ENCODE assay signal across 8 cellular contexts in genomic region chr19:926595-927043, GRCh38. TPM values are rescaled to one million over a fixed set of nuclear protein-coding genes. Genes with fewer than 3 reads are reported as not detected.
DNase-seq lines count a peak whose midpoint lies in the region; ATAC-seq and TF ChIP-seq lines count a peak whose summit lies in the region.

No MANE protein-coding gene starts in this region.

- peak overlapping the region; percentile 94 for H3K4me2 ChIP-seq in SU-DHL-6 (ENCODE audit: low read depth, low read length, poor library complexity, severe bottlenecking)

- H3K27me3 Mint-ChIP-seq in naive B cell = no peaks in the 10 kb centered on the region

- DNase-seq in AG09309 (ENCODE audit: low read depth) (no peak), GM20000 (ENCODE audit: low spot score) (peak; percentile 89), epithelial cell of esophagus (ENCODE audit: low read depth) (peak; percentile 42), naive B cell (peak; percentile 62), DMS114 treated with DMSO at 0.1 percent for 48 hours (lab: John Stamatoyannopoulos, UW; ENCODE audit: unreplicated experiment) (no peak), NCI-H1105 (lab: John Stamatoyannopoulos, UW) (no peak)

- H3F3A ChIP-seq in SU-DHL-6 (ENCODE audit: insufficient read depth) = no peaks in the 10 kb centered on the region

- no peak for TF ChIP-seq CTCF in AG09309 (IDR thresholded peaks at IDR 0.05; ENCODE audit: control insufficient read depth, insufficient read depth, low read depth, low read length, missing control alignments)
- no peak for TF ChIP-seq CTCF in GM20000 (IDR thresholded peaks at IDR 0.05; ENCODE audit: extremely low read depth, missing control alignments)
- no peak for TF ChIP-seq CTCF in SU-DHL-6 (IDR thresholded peaks at IDR 0.05; ENCODE audit: insufficient read depth, low read length, poor library complexity, severe bottlenecking)
- TF ChIP-seq CTCF in epithelial cell of esophagus (IDR thresholded peaks at IDR 0.05; ENCODE audit: insufficient read depth, low read depth, low read length, missing control alignments) = no peak

- H3K27ac ChIP-seq in SU-DHL-6 (ENCODE audit: low read depth, low read length) = no peak overlapping the region

- no peaks in the 10 kb centered on the region for H3K36me3 Mint-ChIP-seq in naive B cell

- no peaks in the 10 kb centered on the region for H4K20me1 ChIP-seq in SU-DHL-6 (ENCODE audit: low read depth, low read length)

- H3K9me3 ChIP-seq in SU-DHL-6 (ENCODE audit: insufficient read depth, low read length) = no peaks in the 10 kb centered on the region

- H3K27me3 ChIP-seq in SU-DHL-6 (ENCODE audit: low read length) = no peaks in the 10 kb centered on the region

- peak; percentile 28 to 29 for ATAC-seq in naive B cell (ENCODE audit: low read depth in 2 of 2)
- ATAC-seq in HG03097 (IDR thresholded peaks at IDR 0.05; ENCODE audit: low FRiP score, unreplicated experiment) = no peak

- peak overlapping the region; percentile 83 to 91 (median 89) for H3K4me3 Mint-ChIP-seq in naive B cell

- peaks cover 4 to 14% (median 11%) of the 10 kb centered on the region in 3 donors for H3K4me1 Mint-ChIP-seq in naive B cell

- no peaks in the 10 kb centered on the region for H3K79me2 ChIP-seq in SU-DHL-6 (ENCODE audit: insufficient read depth, low read length)

- no peak overlapping the region for H2AFZ ChIP-seq in SU-DHL-6 (ENCODE audit: low read depth, low read length, severe bottlenecking)

- peak overlapping the region; percentile 27; the same call in 1 of the 2 replicates for H3K9ac ChIP-seq in SU-DHL-6 (ENCODE audit: low read length)

- H3K36me3 ChIP-seq in SU-DHL-6 (ENCODE audit: low read length) = no peaks in the 10 kb centered on the region

- peak overlapping the region in 5 of 6 donors; percentile 47 to 95 (median 92) for H3K27ac Mint-ChIP-seq in naive B cell

- no peaks in the 10 kb centered on the region for H3K9me2 ChIP-seq in SU-DHL-6 (replicated peaks; ENCODE audit: insufficient read depth, low read length)

- H3K4me3 ChIP-seq in AG09309 (ENCODE audit: control insufficient read depth, low read depth, low read length) = peak overlapping the region; percentile 67
- H3K4me3 ChIP-seq in SU-DHL-6 (ENCODE audit: insufficient read depth, low read length, poor library complexity, severe bottlenecking) = peak overlapping the region; percentile 61
- H3K4me3 ChIP-seq in epithelial cell of esophagus (ENCODE audit: low read length) = peak overlapping the region; percentile 76

- H3K9me3 Mint-ChIP-seq in naive B cell = no peaks in the 10 kb centered on the region

RNA-seq across cellular contexts. Expression of gene ARID3A, which starts 0.8 kb away (rescaled TPM):
- 1 to 10 TPM in 1 of 6 donors, under 1 TPM in 5; 0.13 to 1.1 (median 0.59) TPM for polyA plus RNA-seq in naive B cell (ENCODE audit: low read depth in 6 of 6)

RNA-seq across cellular contexts. Expression of gene KISS1R, which starts 9.5 kb away (rescaled TPM):
- polyA plus RNA-seq in naive B cell (ENCODE audit: low read depth in 6 of 6) = under 1 TPM in 4 of 6 donors, not detected in 2; 0.17 to 0.42 (median 0.33) TPM

RNA-seq across cellular contexts. Expression of gene R3HDM4, which starts 13.6 kb away (rescaled TPM):
- 100 to 1,000 TPM; 162 to 209 (median 175) TPM for polyA plus RNA-seq in naive B cell (ENCODE audit: low read depth in 6 of 6)

RNA-seq across cellular contexts. Expression of gene RNU6-9, which starts 33.3 kb away (rescaled TPM):
- not detected for polyA plus RNA-seq in naive B cell (ENCODE audit: low read depth in 6 of 6)

RNA-seq across cellular contexts. Expression of gene MED16, which starts 33.6 kb away (rescaled TPM):
- polyA plus RNA-seq in naive B cell (ENCODE audit: low read depth in 6 of 6) = 10 to 100 TPM; 34.0 to 89.4 (median 51.1) TPM

Comparison
In these comparisons a context has a peak if more than half of its experiments do, and no peak if none do; other contexts are left out.
1. DNase-seq: peak in GM20000 (single experiment), epithelial cell of esophagus (single experiment) and naive B cell (single experiment); none in AG09309 (single experiment), DMS114 treated with DMSO at 0.1 percent for 48 hours (single experiment) and NCI-H1105 (single experiment).
2. Peak in every context shown above with its lines, with median percentiles within 50 percentile points of each other: H3K4me3 ChIP-seq.